ENCODE assay signal across 8 cellular contexts in the genomic region with DNA sequence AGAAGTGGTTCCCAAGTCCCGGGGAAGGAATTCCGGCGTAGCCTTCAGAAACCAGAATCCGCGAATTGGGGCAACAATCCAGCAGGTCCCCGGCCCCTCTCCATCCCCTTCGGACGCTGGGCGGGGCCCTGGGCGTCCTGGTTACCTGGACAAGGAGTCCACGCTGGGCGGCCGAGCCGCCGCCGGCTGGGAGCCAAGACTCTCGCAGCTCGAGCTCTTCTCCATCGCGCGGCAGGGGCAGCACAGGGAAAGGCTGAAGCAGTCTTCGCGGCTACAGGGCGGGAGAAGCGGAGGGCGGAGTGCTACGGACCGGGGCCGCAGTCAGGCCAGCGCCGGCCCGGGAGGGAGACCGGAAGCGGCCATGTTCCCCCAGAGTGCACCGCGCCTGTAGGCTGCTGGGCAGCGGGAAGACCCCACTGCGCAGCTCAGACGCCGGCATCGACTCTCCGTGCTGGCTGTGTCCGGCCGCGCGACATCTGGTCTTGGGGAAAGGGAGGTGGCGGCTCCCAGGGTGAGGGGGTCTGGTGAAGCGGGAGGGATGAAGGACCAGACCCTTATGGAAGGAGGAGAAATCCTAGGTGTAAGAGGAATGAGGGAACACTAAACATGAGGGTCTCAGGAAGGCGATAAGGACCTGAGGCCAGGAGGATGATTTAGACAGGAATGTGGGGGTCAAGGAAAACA. TPM values are rescaled to one million over a fixed set of nuclear protein-coding genes. Genes with fewer than 3 reads are reported as not detected.
DNase-seq lines count a peak whose midpoint lies in the region; FAIRE-seq and TF ChIP-seq lines count a peak whose summit lies in the region.

TSS of gene MTMR2 (minus strand) at position 378 of the 684 bp plus-strand sequence. CDS start at position 225, 153 bp downstream.

- peaks cover 2% of the 10 kb centered on the region for H3K36me3 Mint-ChIP-seq in T-helper 2 cell treated with Interferon-gamma antibody and Interleukin-4, amounts not matched to agents 5 μg/mL and 100 μg/mL, for 36 hours (ENCODE audit: low read depth)

- peaks cover 50% of the 10 kb centered on the region for H3K79me2 ChIP-seq in hepatocyte

- H3K27ac ChIP-seq in hepatocyte, result peak within 1 kb of the TSS; percentile 99

- peak within 1 kb of the TSS; percentile 74 for H3K4me2 ChIP-seq in hepatocyte

- H3K36me3 ChIP-seq in hepatocyte (replicated peaks; ENCODE audit: insufficient read depth, low read depth), result no peaks in the 10 kb centered on the region

- no peaks in the 10 kb centered on the region for H3K27me3 ChIP-seq in hepatocyte

- H3K4me1 Mint-ChIP-seq in T-helper 2 cell treated with Interferon-gamma antibody and Interleukin-4, amounts not matched to agents 5 μg/mL and 100 μg/mL, for 36 hours (ENCODE audit: low read depth), result peaks cover 24% of the 10 kb centered on the region

- H3K4me3 ChIP-seq in HFF-Myc (replicated peaks; ENCODE audit: low read depth, low read length) (peak within 1 kb of the TSS; percentile 97), hepatocyte (peak within 1 kb of the TSS; percentile 82)

- no peak for TF ChIP-seq CTCF in HFF-Myc (IDR thresholded peaks at IDR 0.05; ENCODE audit: low read depth, low read length, missing control alignments)
- no peak for TF ChIP-seq CTCF in hepatocyte (IDR thresholded peaks at IDR 0.05; ENCODE audit: poor library complexity)

- peak within 1 kb of the TSS; percentile 91 for H3K4me3 Mint-ChIP-seq in T-helper 2 cell treated with Interferon-gamma antibody and Interleukin-4, amounts not matched to agents 5 μg/mL and 100 μg/mL, for 36 hours

- H3K9me3 ChIP-seq in hepatocyte (ENCODE audit: low read depth), result no peaks in the 10 kb centered on the region

- no peaks in the 10 kb centered on the region for H3K9me2 ChIP-seq in hepatocyte (replicated peaks; ENCODE audit: insufficient read depth)

- no peaks in the 10 kb centered on the region for H4K20me1 ChIP-seq in hepatocyte (ENCODE audit: insufficient read depth, poor library complexity, severe bottlenecking)

- peaks cover 3% of the 10 kb centered on the region for H3K4me1 ChIP-seq in hepatocyte (ENCODE audit: insufficient read depth)

- H3K9me3 Mint-ChIP-seq in T-helper 2 cell treated with Interferon-gamma antibody and Interleukin-4, amounts not matched to agents 5 μg/mL and 100 μg/mL, for 36 hours, result no peaks in the 10 kb centered on the region

- TF ChIP-seq POLR2A in GM12891 (IDR thresholded peaks at IDR 0.05; ENCODE audit: low read depth, low read length), result peak; percentile 95

- H3K27ac Mint-ChIP-seq in T-helper 2 cell treated with Interferon-gamma antibody and Interleukin-4, amounts not matched to agents 5 μg/mL and 100 μg/mL, for 36 hours, result peak within 1 kb of the TSS; percentile 91

- H2AFZ ChIP-seq in hepatocyte, result peak within 1 kb of the TSS; percentile 79

- WGBS in hepatocyte (ENCODE audit: low lambda C conversion rate, missing lambda C conversion rate), result under 1% methylated on average over 49 of the region's 49 CpGs

- peak; percentile 59 for DNase-seq in GM12891 (ENCODE audit: insufficient read length, low spot score)
- no peak for DNase-seq in HFF-Myc (ENCODE audit: extremely low read depth, low read depth)
- peak; percentile 54 for DNase-seq in MV-4-11 (lab: John Stamatoyannopoulos, UW)
- peak; percentile 63 for DNase-seq in T-helper 2 cell treated with Interferon-gamma antibody and Interleukin-4, amounts not matched to agents 5 μg/mL and 100 μg/mL, for 36 hours (ENCODE audit: low spot score)
- DNase-seq in astrocyte of the hippocampus (ENCODE audit: low read depth, low spot score), result peak; percentile 89
- peak; percentile 88 for DNase-seq in hepatocyte (ENCODE audit: low spot score)
- DNase-seq in retina, result peak; percentile 95
- DNase-seq in NCI-H1694 (lab: John Stamatoyannopoulos, UW), result no peak

- peak; percentile 87 for FAIRE-seq in GM12891 (lab: Jason Lieb, UNC)

- H3K27me3 Mint-ChIP-seq in T-helper 2 cell treated with Interferon-gamma antibody and Interleukin-4, amounts not matched to agents 5 μg/mL and 100 μg/mL, for 36 hours (ENCODE audit: low read depth), result peaks cover 8% of the 10 kb centered on the region

TF ChIP-seq in GM12891, 5 proteins besides CTCF, POLR2A, EP300 and RAD21:
- peak; percentile 83 for TF ChIP-seq POU2F2 (IDR thresholded peaks at IDR 0.05; ENCODE audit: low read depth, low read length)
- TF ChIP-seq POLR2AphosphoS5 (IDR thresholded peaks at IDR 0.05; ENCODE audit: low read depth, low read length), result peak; percentile 96
- peak; percentile 92 for TF ChIP-seq TAF1 (IDR thresholded peaks at IDR 0.05; ENCODE audit: low read depth, low read length)
- TF ChIP-seq SPI1 (IDR thresholded peaks at IDR 0.05; ENCODE audit: low read depth, low read length), result no peak
- no peak for TF ChIP-seq PAX5 (IDR thresholded peaks at IDR 0.05; ENCODE audit: insufficient read depth, low read length, severe bottlenecking)

RNA-seq across cellular contexts. Expression of gene MTMR2, which starts in this region (rescaled TPM):
- 12.3 TPM for polyA plus RNA-seq in GM12891 (2012; ENCODE audit: low read depth, missing spikeins)
- 26.4 and 36.6 TPM in 2 replicates for total RNA-seq in hepatocyte
- polyA plus RNA-seq in hepatocyte, result 20.6 and 22.9 TPM in 2 replicates

Comparison
In these comparisons a context has a peak if more than half of its experiments do, and no peak if none do; other contexts are left out.
1. DNase-seq: peak in GM12891 (single experiment), MV-4-11 (single experiment), T-helper 2 cell treated with Interferon-gamma antibody and Interleukin-4, amounts not matched to agents 5 μg/mL and 100 μg/mL, for 36 hours (single experiment), astrocyte of the hippocampus (single experiment), hepatocyte (single experiment) and retina (single experiment); none in HFF-Myc (single experiment) and NCI-H1694 (single experiment).